In the genomic region with DNA sequence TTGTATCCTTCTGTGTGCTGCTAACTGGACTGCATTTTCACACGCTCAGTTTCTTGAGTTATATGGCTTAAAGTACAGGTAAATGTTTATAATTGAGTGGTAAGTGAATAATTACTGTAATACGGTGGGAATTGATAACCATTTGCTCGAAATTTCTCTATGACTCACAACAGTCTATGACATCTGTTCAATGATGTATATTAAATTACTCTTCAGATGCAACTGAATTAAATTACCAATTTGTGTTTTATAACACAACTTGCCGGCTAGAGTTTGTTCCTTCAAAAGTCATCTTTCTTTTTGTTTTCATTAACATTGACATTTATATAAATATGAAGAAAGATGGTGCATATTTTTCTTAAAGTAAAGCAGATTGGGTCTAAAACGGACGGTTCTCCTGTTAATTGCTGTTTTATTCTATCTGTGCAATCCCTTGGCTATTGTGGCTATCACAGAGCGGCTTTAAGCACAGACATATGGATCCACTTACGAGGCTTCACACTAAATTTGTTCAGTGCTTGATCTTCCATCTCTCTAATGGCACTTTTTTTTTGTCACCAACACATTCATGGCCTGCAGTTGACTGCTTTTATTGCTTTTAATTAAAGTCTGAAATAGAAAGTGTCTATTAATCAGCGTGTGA, we compare ENCODE assay signal across 21 cellular contexts.
"Had no signal": no experiment of that assay in that cellular context is flagged by ENCODE, and none has a peak within 500 bp of the region (broad histone marks: within the 10 kb centered on the region; RNA-seq: fewer than 3 reads in every experiment).

No MANE protein-coding gene starts in this region.

- H3K4me3 ChIP-seq: adrenal gland, K562, PC-9, SK-N-MC had no signal

- H3K4me2 ChIP-seq: PC-9 had no signal

- H3K27ac ChIP-seq: adrenal gland, PC-9, SK-N-MC had no signal

- DNase-seq: activated CD4-positive, alpha-beta T cell treated with anti-CD3 and anti-CD28 coated beads for 4 hours; activated CD8-positive, alpha-beta memory T cell treated with anti-CD3 and anti-CD28 coated beads, Interleukin-2, amount 50 U/mL, for 48 hours; activated CD8-positive, alpha-beta T cell treated with anti-CD3 and anti-CD28 coated beads for 36 hours; activated naive CD4-positive, alpha-beta T cell treated with anti-CD3 and anti-CD28 coated beads, Interleukin-2, amount 50 U/mL, for 16 hours; activated naive CD8-positive, alpha-beta T cell treated with anti-CD3 and anti-CD28 coated beads, Interleukin-2, amount 10 ng/mL, durations not matched to agents 7 days and 5 days; activated T-cell treated with anti-CD3 and anti-CD28 coated beads, Interleukin-2, amount 50 U/mL, for 1 hour; adrenal gland; anterior cingulate cortex; central memory CD4-positive, alpha-beta T cell; Karpas-422; NCI-H1048; NCI-H1436; NCI-H1694 treated with DMSO at 0.1 percent for 48 hours; NCI-H2029 treated with DMSO at 0.1 percent for 48 hours; NCI-H69; PC-9; SHP77 treated with DMSO at 0.1 percent for 48 hours had no signal

- H3K27me3 Mint-ChIP-seq: activated CD8-positive, alpha-beta T cell treated with anti-CD3 and anti-CD28 coated beads for 36 hours; activated naive CD8-positive, alpha-beta T cell treated with anti-CD3 and anti-CD28 coated beads, Interleukin-2, amount 10 ng/mL, durations not matched to agents 7 days and 5 days had no signal

- H3K36me3 ChIP-seq: adrenal gland had no signal

- H3K27ac Mint-ChIP-seq: activated CD8-positive, alpha-beta T cell treated with anti-CD3 and anti-CD28 coated beads for 36 hours; activated naive CD8-positive, alpha-beta T cell treated with anti-CD3 and anti-CD28 coated beads, Interleukin-2, amount 10 ng/mL, durations not matched to agents 7 days and 5 days; T-helper 1 cell treated with Interleukin-12 subunit alpha and Interleukin-12 subunit beta and Interleukin-4 antibody, amounts not matched to agents 30 μg/mL and 1 μg/mL, for 36 hours had no signal

- H3K4me1 ChIP-seq: adrenal gland had no signal

- H3K27me3 ChIP-seq: adrenal gland had no signal

- ATAC-seq: activated CD4-positive, CD25-positive, alpha-beta regulatory T cell treated with anti-CD3 and anti-CD28 coated beads, Interleukin-2, amount 50 U/mL, for 24 hours; activated CD8-positive, alpha-beta T cell treated with anti-CD3 and anti-CD28 coated beads for 36 hours; K562 had no signal

- H3K4me3 Mint-ChIP-seq: activated CD8-positive, alpha-beta T cell treated with anti-CD3 and anti-CD28 coated beads for 36 hours; activated naive CD8-positive, alpha-beta T cell treated with anti-CD3 and anti-CD28 coated beads, Interleukin-2, amount 10 ng/mL, durations not matched to agents 7 days and 5 days; T-helper 1 cell treated with Interleukin-12 subunit alpha and Interleukin-12 subunit beta and Interleukin-4 antibody, amounts not matched to agents 30 μg/mL and 1 μg/mL, for 36 hours had no signal

- H3K36me3 Mint-ChIP-seq: activated naive CD8-positive, alpha-beta T cell treated with anti-CD3 and anti-CD28 coated beads, Interleukin-2, amount 10 ng/mL, durations not matched to agents 7 days and 5 days had no signal

- H3K9me3 ChIP-seq: adrenal gland had no signal

- H3K4me1 Mint-ChIP-seq: activated naive CD8-positive, alpha-beta T cell treated with anti-CD3 and anti-CD28 coated beads, Interleukin-2, amount 10 ng/mL, durations not matched to agents 7 days and 5 days had no signal
